In genomic region chr11:120025606-120026335, GRCh38 we compare ENCODE assay signal across 17 cellular contexts.
DNase-seq lines count a peak whose midpoint lies in the region; ATAC-seq, FAIRE-seq and TF ChIP-seq lines count a peak whose summit lies in the region.
"Had no signal": no experiment of that assay in that cellular context is flagged by ENCODE, and none has a peak within 500 bp of the region (broad histone marks: within the 10 kb centered on the region; RNA-seq: fewer than 3 reads in every experiment).

No MANE protein-coding gene starts in this region.

- FAIRE-seq in GM12892 (lab: Jason Lieb, UNC), result no peak
- FAIRE-seq: G401.6, H54, HTR-8/SVneo had no signal

- ATAC-seq in GM19023 (IDR thresholded peaks at IDR 0.05; ENCODE audit: unreplicated experiment), result no peak

- peak; percentile 30 for DNase-seq in DMS53 (lab: John Stamatoyannopoulos, UW)
- DNase-seq in DMS53 treated with DMSO at 0.1 percent for 48 hours (lab: John Stamatoyannopoulos, UW; ENCODE audit: unreplicated experiment), result no peak
- peak; percentile 2 for DNase-seq in ELF-1 (ENCODE audit: low read depth, low spot score)
- DNase-seq in ecto neural progenitor cell (ENCODE audit: low spot score), result peak; percentile 48
- peak; percentile 73 for DNase-seq in posterior vena cava (ENCODE audit: low spot score)
- no peak for DNase-seq in activated naive CD4-positive, alpha-beta T cell treated with anti-CD3 and anti-CD28 coated beads, Interleukin-2, amount 50 U/mL, for 16 hours
- no peak for DNase-seq in GM12892 (ENCODE audit: insufficient read length)
- DNase-seq: CD4-positive, alpha-beta T cell; Kasumi-1; MM.1S; NCI-H1092 treated with DMSO at 0.1 percent for 48 hours; NCI-H2171; NCI-H446 had no signal

- TF ChIP-seq POLR2A in GM12892 (IDR thresholded peaks at IDR 0.05; ENCODE audit: low read depth, low read length), result no peak

- intact Hi-C loops in posterior vena cava (cut with DNase I), result no loop called here

Comparison
In these comparisons a context has a peak if more than half of its experiments do, and no peak if none do; other contexts are left out.
1. DNase-seq: peak in DMS53 (single experiment), ELF-1 (single experiment), ecto neural progenitor cell (single experiment) and posterior vena cava (single experiment); none in DMS53 treated with DMSO at 0.1 percent for 48 hours (single experiment), activated naive CD4-positive, alpha-beta T cell treated with anti-CD3 and anti-CD28 coated beads, Interleukin-2, amount 50 U/mL, for 16 hours (single experiment) and GM12892 (single experiment).